Comparison of ENCODE assay signal across 1 cellular context in genomic region chr11:58222730-58223129, GRCh38.
TF ChIP-seq lines count a peak whose summit lies in the region.

No MANE protein-coding gene starts in this region.

TF ChIP-seq in IMR-90, 13 proteins besides CTCF, POLR2A, EP300 and RAD21 (continued from another document):
- TF ChIP-seq RCOR1 (IDR thresholded peaks at IDR 0.05; ENCODE audit: insufficient replicate concordance, low read length), result no peak
- TF ChIP-seq, protein P1, sequence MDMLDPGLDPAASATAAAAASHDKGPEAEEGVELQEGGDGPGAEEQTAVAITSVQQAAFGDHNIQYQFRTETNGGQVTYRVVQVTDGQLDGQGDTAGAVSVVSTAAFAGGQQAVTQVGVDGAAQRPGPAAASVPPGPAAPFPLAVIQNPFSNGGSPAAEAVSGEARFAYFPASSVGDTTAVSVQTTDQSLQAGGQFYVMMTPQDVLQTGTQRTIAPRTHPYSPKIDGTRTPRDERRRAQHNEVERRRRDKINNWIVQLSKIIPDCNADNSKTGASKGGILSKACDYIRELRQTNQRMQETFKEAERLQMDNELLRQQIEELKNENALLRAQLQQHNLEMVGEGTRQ (IDR thresholded peaks at IDR 0.05; ENCODE audit: low read depth, low read length), result no peak
- no peak for TF ChIP-seq SMC3 (IDR thresholded peaks at IDR 0.05; ENCODE audit: low read depth, low read length)
- no peak for TF ChIP-seq BHLHE40 (IDR thresholded peaks at IDR 0.05; ENCODE audit: low read depth, low read length)
- TF ChIP-seq CEBPB (IDR thresholded peaks at IDR 0.05; ENCODE audit: low read depth, low read length), result no peak
- TF ChIP-seq MXI1 (IDR thresholded peaks at IDR 0.05; ENCODE audit: borderline replicate concordance, low read depth, low read length), result no peak
- no peak for TF ChIP-seq MAFK (IDR thresholded peaks at IDR 0.05; ENCODE audit: low read depth, low read length)
- no peak for TF ChIP-seq ELK1 (IDR thresholded peaks at IDR 0.05; ENCODE audit: borderline replicate concordance, low read depth, low read length)
- no peak for TF ChIP-seq FOS (IDR thresholded peaks at IDR 0.05; ENCODE audit: low read depth, low read length)
